In the genomic region with DNA sequence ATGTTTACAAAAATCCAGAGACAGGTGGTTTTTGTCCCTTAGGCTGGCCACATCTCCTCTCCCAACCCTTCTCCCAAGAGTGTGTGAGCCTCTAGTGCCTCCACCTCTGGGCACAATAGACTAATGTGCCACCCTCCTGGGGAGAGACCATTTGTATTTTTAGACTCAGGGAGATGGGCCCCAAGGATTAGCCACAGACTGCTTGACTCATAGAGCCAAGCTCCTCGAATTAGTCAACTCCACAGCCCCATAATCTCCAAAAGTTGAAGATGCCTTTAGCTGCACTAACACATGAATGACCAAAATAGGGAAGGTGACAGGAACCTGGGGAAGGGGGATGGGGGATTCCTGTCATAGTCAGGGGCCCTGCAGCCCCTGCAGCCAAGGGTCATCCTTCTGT, we compare ENCODE assay signal across 28 cellular contexts. TPM values are rescaled to one million over a fixed set of nuclear protein-coding genes. Genes with fewer than 3 reads are reported as not detected.
"Had no signal": no experiment of that assay in that cellular context is flagged by ENCODE, and none has a peak within 500 bp of the region (broad histone marks: within the 10 kb centered on the region; RNA-seq: fewer than 3 reads in every experiment).

No MANE protein-coding gene starts in this region.

- H3K27me3 ChIP-seq: adrenal gland, ascending aorta had no signal

- H3K36me3 ChIP-seq: adrenal gland, ascending aorta, esophagus muscularis mucosa, gastrocnemius medialis, heart left ventricle had no signal

- DNase-seq: activated CD4-positive, alpha-beta memory T cell treated with anti-CD3 and anti-CD28 coated beads for 36 hours; activated CD4-positive, alpha-beta T cell treated with anti-CD3 and anti-CD28 coated beads, Interleukin-2, amount 10 ng/mL, durations not matched to agents 24 days and 14 days; activated CD4-positive, CD25-positive, alpha-beta regulatory T cell; activated CD4-positive, CD25-positive, alpha-beta regulatory T cell treated with anti-CD3 and anti-CD28 coated beads, Interleukin-2, amount 50 U/mL, for 72 hours; activated CD8-positive, alpha-beta memory T cell treated with anti-CD3 and anti-CD28 coated beads, Interleukin-2, amount 10 ng/mL, durations not matched to agents 7 days and 5 days; activated CD8-positive, alpha-beta memory T cell treated with anti-CD3 and anti-CD28 coated beads, Interleukin-2, amount 50 U/mL, for 4 hours; activated CD8-positive, alpha-beta T cell treated with anti-CD3 and anti-CD28 coated beads, Interleukin-2, amount 10 ng/mL, durations not matched to agents 7 days and 5 days; activated effector memory CD4-positive, alpha-beta T cell treated with Interleukin-2 at 50 U/mL for 16 hours; activated gamma-delta T cell treated with Interleukin-2 at 50 U/mL for 16 hours; activated naive CD4-positive, alpha-beta T cell treated with anti-CD3 and anti-CD28 coated beads, Interleukin-2, amount 50 U/mL, for 16 hours; activated naive CD4-positive, alpha-beta T cell treated with Interleukin-2 at 50 U/mL for 16 hours; activated naive CD8-positive, alpha-beta T cell treated with anti-CD3 and anti-CD28 coated beads, Interleukin-2, amount 50 U/mL, for 24 hours; activated T-cell treated with anti-CD3 and anti-CD28 coated beads, Interleukin-2, amount 50 U/mL, for 24 hours; adrenal gland; dorsolateral prefrontal cortex; effector memory CD4-positive, alpha-beta T cell; foreskin keratinocyte; gastrocnemius medialis; glutamatergic neuron; heart left ventricle; T-helper 1 cell; T-helper 17 cell; T1000 had no signal

- H3K4me1 ChIP-seq: foreskin keratinocyte had no signal

- H3K9me3 ChIP-seq: adrenal gland, ascending aorta, esophagus muscularis mucosa, gastrocnemius medialis, heart left ventricle had no signal

- ATAC-seq: activated CD4-positive, alpha-beta T cell treated with anti-CD3 and anti-CD28 coated beads for 36 hours; activated CD8-positive, alpha-beta memory T cell treated with anti-CD3 and anti-CD28 coated beads, Interleukin-2, amount 10 ng/mL, durations not matched to agents 7 days and 5 days; activated CD8-positive, alpha-beta T cell treated with anti-CD3 and anti-CD28 coated beads, Interleukin-2, amount 10 ng/mL, durations not matched to agents 7 days and 5 days; activated naive CD8-positive, alpha-beta T cell treated with anti-CD3 and anti-CD28 coated beads, Interleukin-2, amount 50 U/mL, for 24 hours; activated T-helper 17 cell treated with anti-CD3 and anti-CD28 coated beads, Interleukin-2, amount 50 U/mL, for 72 hours; foreskin keratinocyte; gastrocnemius medialis; heart left ventricle; T-helper 17 cell had no signal

- H3K27ac ChIP-seq: adrenal gland, ascending aorta, coronary artery, dorsolateral prefrontal cortex, esophagus muscularis mucosa, foreskin keratinocyte, gastrocnemius medialis, heart left ventricle had no signal

- H3K4me3 ChIP-seq: adrenal gland, ascending aorta, coronary artery, dorsolateral prefrontal cortex, esophagus muscularis mucosa, gastrocnemius medialis, heart left ventricle had no signal

RNA-seq across cellular contexts. Expression of a gene that starts 53.0 kb away (rescaled TPM):
- total RNA-seq: foreskin keratinocyte had no signal

RNA-seq across cellular contexts. Expression of a gene that starts 59.6 kb away (rescaled TPM):
- total RNA-seq: T-helper 17 cell had no signal
